ENCODE assay signal across 12 cellular contexts in genomic region chr2:188294547-188294946, GRCh38. TPM values are rescaled to one million over a fixed set of nuclear protein-coding genes. Genes with fewer than 3 reads are reported as not detected.
DNase-seq lines count a peak whose midpoint lies in the region; ATAC-seq and TF ChIP-seq lines count a peak whose summit lies in the region.
"Had no signal": no experiment of that assay in that cellular context is flagged by ENCODE, and none has a peak within 500 bp of the region (broad histone marks: within the 10 kb centered on the region; RNA-seq: fewer than 3 reads in every experiment).

No MANE protein-coding gene starts in this region.

- peak overlapping the region; percentile 99 to 100 (median 99); a peak in 6 of 7 replicates for H3K27ac Mint-ChIP-seq in H9
- H3K27ac Mint-ChIP-seq: activated CD8-positive, alpha-beta memory T cell treated with anti-CD3 and anti-CD28 coated beads, Interleukin-2, amount 10 ng/mL, durations not matched to agents 7 days and 5 days had no signal

- no peak overlapping the region for H3K23ac ChIP-seq in H9 (ENCODE audit: insufficient read length, low read depth, low read length)

- no peak for ATAC-seq in GM19023 (IDR thresholded peaks at IDR 0.05; ENCODE audit: unreplicated experiment)
- no peak for ATAC-seq in stimulated activated naive CD8-positive, alpha-beta T cell treated with anti-CD3 and anti-CD28 coated beads, Interleukin-15, Interleukin-2, amounts not matched to agents 100 U/mL and 50 U/mL, for 24 hours
- ATAC-seq: activated CD8-positive, alpha-beta memory T cell treated with anti-CD3 and anti-CD28 coated beads, Interleukin-2, amount 10 ng/mL, durations not matched to agents 7 days and 5 days had no signal

- no peak overlapping the region for H2BK12ac ChIP-seq in H9 (ENCODE audit: insufficient read length, low read depth, low read length)

- no peaks in the 10 kb centered on the region for H3K36me3 ChIP-seq in ascending aorta
- H3K36me3 ChIP-seq in skeletal muscle satellite cell (ENCODE audit: insufficient read depth, low read length): no peaks in the 10 kb centered on the region

- H3K4me2 ChIP-seq in H9 (ENCODE audit: insufficient read depth, insufficient read length, low read length) (peak overlapping the region; percentile 69), skeletal muscle satellite cell (ENCODE audit: low read length) (peak overlapping the region; percentile 95)

- H3K4me3 ChIP-seq in ascending aorta: peak overlapping the region; percentile 83 to 94
- peak overlapping the region; percentile 94 for H3K4me3 ChIP-seq in iPS-11a (ENCODE audit: low read depth, low read length)
- H3K4me3 ChIP-seq in skeletal muscle satellite cell (ENCODE audit: low read length): peak overlapping the region; percentile 94

- peaks cover 0 to 15% of the 10 kb centered on the region in 2 experiments; a peak in 4 of 5 replicates for H3K9me3 Mint-ChIP-seq in H9

- no CpG with 5 or more reads among the region's 1 CpG for WGBS in H9 (ENCODE audit: extremely low coverage, insufficient read length, low lambda C conversion rate)

- peak overlapping the region; percentile 93 to 97 for H3K4me3 Mint-ChIP-seq in H9
- H3K4me3 Mint-ChIP-seq: activated CD8-positive, alpha-beta memory T cell treated with anti-CD3 and anti-CD28 coated beads, Interleukin-2, amount 10 ng/mL, durations not matched to agents 7 days and 5 days had no signal

- no peak overlapping the region for H2BK15ac ChIP-seq in H9 (ENCODE audit: low read depth, low read length)

- H2AK5ac ChIP-seq in H9 (ENCODE audit: insufficient read length, low read length): no peak overlapping the region

- H3K79me2 ChIP-seq in H9 (ENCODE audit: insufficient read depth, low read length): peaks cover 42% of the 10 kb centered on the region; the same call in 1 of the 2 replicates

- H2BK20ac ChIP-seq in H9 (ENCODE audit: low read depth, low read length, poor library complexity, severe bottlenecking): no peak overlapping the region

- no peak for TF ChIP-seq CTCF in H9 (conservative IDR thresholded peaks at IDR 0.05)
- no peak for TF ChIP-seq CTCF in ascending aorta (IDR thresholded peaks at IDR 0.05)

- peak overlapping the region; percentile 66 for H3K27ac ChIP-seq in H9 (ENCODE audit: insufficient read length, low read depth, low read length)
- H3K27ac ChIP-seq in ascending aorta: peak overlapping the region; percentile 97 to 99

- H3K9me3 ChIP-seq in H9 (ENCODE audit: control insufficient read depth, low read depth, low read length): no peaks in the 10 kb centered on the region
- H3K9me3 ChIP-seq in ascending aorta: no peaks in the 10 kb centered on the region
- no peaks in the 10 kb centered on the region for H3K9me3 ChIP-seq in skeletal muscle satellite cell (replicated peaks; ENCODE audit: low read length)

- peaks cover 15 to 19% (median 19%) of the 10 kb centered on the region in 3 experiments; a peak in 6 of 7 replicates for H3K36me3 Mint-ChIP-seq in H9 (ENCODE audit: insufficient read depth in 1 of 3, low read depth in 3 of 3)

- H3K4me1 ChIP-seq in H9 (ENCODE audit: insufficient read depth, low read length) (peaks cover 3% of the 10 kb centered on the region; the same call in 1 of the 2 replicates), ascending aorta (peaks cover 0 to 9% of the 10 kb centered on the region in 2 donors), skeletal muscle satellite cell (ENCODE audit: control insufficient read depth, insufficient read depth, low read length) (peaks cover 32% of the 10 kb centered on the region)

- no peak for DNase-seq in H9
- DNase-seq in ascending aorta (ENCODE audit: low spot score in 2 of 2): no peak
- no peak for DNase-seq in superior temporal gyrus (ENCODE audit: extremely low spot score)
- DNase-seq in stimulated activated CD4-positive, alpha-beta T cell treated with anti-CD3 and anti-CD28 coated beads, Interleukin-2, amount 100 ng/mL, for 48 hours: no peak
- DNase-seq in stimulated activated naive CD8-positive, alpha-beta T cell treated with anti-CD3 and anti-CD28 coated beads, Interleukin-15, Interleukin-2, amounts not matched to agents 100 U/mL and 50 U/mL, for 24 hours: no peak
- DNase-seq: activated CD8-positive, alpha-beta memory T cell treated with anti-CD3 and anti-CD28 coated beads, Interleukin-2, amount 10 ng/mL, durations not matched to agents 7 days and 5 days; NCI-H1436; occipital lobe; stimulated activated CD8-positive, alpha-beta memory T cell treated with anti-CD3 and anti-CD28 coated beads, Interleukin-4, amount 100 ng/mL, for 48 hours had no signal

- H3K56ac ChIP-seq in H9 (ENCODE audit: insufficient read length, low read depth, low read length): no peak overlapping the region

- H2BK120ac ChIP-seq in H9 (ENCODE audit: low read depth, low read length, poor library complexity, severe bottlenecking): no peak overlapping the region

- H4K8ac ChIP-seq in H9 (replicated peaks; ENCODE audit: insufficient read length, low read depth, low read length): no peak overlapping the region

- H3K23me2 ChIP-seq in H9 (ENCODE audit: insufficient read length, low read depth, low read length, poor library complexity, severe bottlenecking): peaks cover 15% of the 10 kb centered on the region

- intact Hi-C loops in ascending aorta (cut with DNase I): loop anchor here (5.0 kb wide), 4 partner anchors 88 to 688 kb away; no protein-coding TSS in a partner anchor

- H3K14ac ChIP-seq in H9 (ENCODE audit: insufficient read depth, low read length): no peak overlapping the region

- no peak overlapping the region for H2AFZ ChIP-seq in H9 (ENCODE audit: low read length)

- H3K4me1 Mint-ChIP-seq in H9: peaks cover 45% of the 10 kb centered on the region in 2 experiments
- H3K4me1 Mint-ChIP-seq: activated CD8-positive, alpha-beta memory T cell treated with anti-CD3 and anti-CD28 coated beads, Interleukin-2, amount 10 ng/mL, durations not matched to agents 7 days and 5 days had no signal

- no peak overlapping the region for H4K5ac ChIP-seq in H9 (ENCODE audit: insufficient read length, low read depth, low read length)

- no peaks in the 10 kb centered on the region for H3K79me1 ChIP-seq in H9 (ENCODE audit: insufficient read depth, low read depth, low read length, poor library complexity, severe bottlenecking)

- H3T11ph ChIP-seq in H9 (ENCODE audit: low read length): no peak overlapping the region

- H3K27me3 Mint-ChIP-seq in H9 (ENCODE audit: low read depth): no peaks in the 10 kb centered on the region

- H3K9ac ChIP-seq in H9 (ENCODE audit: extremely low read depth, insufficient read length, low read length): peak overlapping the region; percentile 97
- peak overlapping the region; percentile 92 for H3K9ac ChIP-seq in skeletal muscle satellite cell (ENCODE audit: low read depth, low read length)

- H4K20me1 ChIP-seq in H9 (ENCODE audit: control insufficient read depth, insufficient read depth, insufficient read length): no peaks in the 10 kb centered on the region

- no peak overlapping the region for H4K91ac ChIP-seq in H9 (ENCODE audit: insufficient read length, low read depth, low read length)

- H2BK5ac ChIP-seq in H9 (ENCODE audit: insufficient read length, low read length): no peak overlapping the region

- H3K18ac ChIP-seq in H9 (ENCODE audit: insufficient read length, low read depth, low read length): no peak overlapping the region

- H3K4ac ChIP-seq in H9 (ENCODE audit: low read depth, low read length): no peak overlapping the region

- H3K27me3 ChIP-seq in H9 (ENCODE audit: insufficient read depth, low read length) (no peaks in the 10 kb centered on the region), ascending aorta (no peaks in the 10 kb centered on the region), skeletal muscle satellite cell (ENCODE audit: control insufficient read depth, insufficient read depth, low read length) (no peaks in the 10 kb centered on the region)

RNA-seq across cellular contexts. Expression of gene GULP1, which starts 2.9 kb away (rescaled TPM):
- total RNA-seq in H9 (2021) (124 and 140 TPM in 2 replicates), ascending aorta (67.8 TPM)
- 21.0 and 21.4 TPM in 2 replicates for total RNA-seq in skeletal muscle satellite cell (2012; rRNA removed)
- total RNA-seq: activated CD8-positive, alpha-beta memory T cell treated with anti-CD3 and anti-CD28 coated beads, Interleukin-2, amount 10 ng/mL, durations not matched to agents 7 days and 5 days had no signal
